In the genomic region with DNA sequence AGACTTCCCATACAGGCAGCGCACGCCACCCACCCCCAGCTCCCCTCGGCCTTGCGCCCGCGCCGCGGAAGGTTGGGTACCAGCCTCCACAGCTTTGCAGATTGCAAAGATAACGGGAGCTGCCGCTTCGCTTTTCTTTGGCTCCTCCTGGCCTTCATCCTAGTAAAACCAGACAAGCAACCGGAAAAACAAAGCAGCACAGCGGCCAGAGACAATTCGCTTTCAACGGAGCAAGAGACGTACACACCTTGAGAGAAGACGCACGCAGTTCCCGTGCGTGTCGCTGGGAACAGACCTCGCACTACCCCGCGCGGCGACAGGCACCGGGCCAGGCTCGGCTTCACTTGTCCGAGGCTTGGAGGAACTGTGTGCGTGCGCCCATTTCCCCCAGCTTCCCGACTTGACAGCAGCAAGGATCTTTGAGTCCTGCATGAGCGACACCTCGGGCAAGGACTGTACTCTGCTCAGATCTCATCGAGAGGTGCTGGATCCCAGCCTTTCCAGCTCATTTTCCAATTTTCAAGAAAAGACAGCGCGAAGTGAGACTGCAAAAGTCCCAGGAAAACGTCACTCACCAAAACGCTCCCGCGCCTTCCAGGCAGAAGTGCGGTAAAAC, we compare ENCODE assay signal across 1 cellular context.
TF ChIP-seq lines count a peak whose summit lies in the region.

No MANE protein-coding gene starts in this region.

TF ChIP-seq in HCT116, 20 proteins besides CTCF, POLR2A, EP300 and RAD21 (continued from another document):
- TF ChIP-seq, protein P1, sequence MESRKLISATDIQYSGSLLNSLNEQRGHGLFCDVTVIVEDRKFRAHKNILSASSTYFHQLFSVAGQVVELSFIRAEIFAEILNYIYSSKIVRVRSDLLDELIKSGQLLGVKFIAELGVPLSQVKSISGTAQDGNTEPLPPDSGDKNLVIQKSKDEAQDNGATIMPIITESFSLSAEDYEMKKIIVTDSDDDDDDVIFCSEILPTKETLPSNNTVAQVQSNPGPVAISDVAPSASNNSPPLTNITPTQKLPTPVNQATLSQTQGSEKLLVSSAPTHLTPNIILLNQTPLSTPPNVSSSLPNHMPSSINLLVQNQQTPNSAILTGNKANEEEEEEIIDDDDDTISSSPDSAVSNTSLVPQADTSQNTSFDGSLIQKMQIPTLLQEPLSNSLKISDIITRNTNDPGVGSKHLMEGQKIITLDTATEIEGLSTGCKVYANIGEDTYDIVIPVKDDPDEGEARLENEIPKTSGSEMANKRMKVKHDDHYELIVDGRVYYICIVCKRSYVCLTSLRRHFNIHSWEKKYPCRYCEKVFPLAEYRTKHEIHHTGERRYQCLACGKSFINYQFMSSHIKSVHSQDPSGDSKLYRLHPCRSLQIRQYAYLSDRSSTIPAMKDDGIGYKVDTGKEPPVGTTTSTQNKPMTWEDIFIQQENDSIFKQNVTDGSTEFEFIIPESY (IDR thresholded peaks at IDR 0.05; ENCODE audit: extremely low read depth, insufficient replicate concordance, low read length) = no peak
- TF ChIP-seq ZNF274 (IDR thresholded peaks at IDR 0.05; ENCODE audit: low read depth, low read length) (no peak), EZH2 (IDR thresholded peaks at IDR 0.05) (no peak), JUND (IDR thresholded peaks at IDR 0.05) (no peak), CBX3 (IDR thresholded peaks at IDR 0.05; ENCODE audit: low read depth) (no peak), ELF1 (IDR thresholded peaks at IDR 0.05; ENCODE audit: borderline replicate concordance, low read depth) (no peak), FOSL1 (IDR thresholded peaks at IDR 0.05; ENCODE audit: low read depth) (no peak), TCF7L2 (IDR thresholded peaks at IDR 0.05; ENCODE audit: borderline replicate concordance, extremely low read depth, insufficient read depth, insufficient read length) (no peak), ZFX (IDR thresholded peaks at IDR 0.05) (no peak), EZH2phosphoT487 (IDR thresholded peaks at IDR 0.05; ENCODE audit: borderline replicate concordance) (no peak), SIN3A (IDR thresholded peaks at IDR 0.05; ENCODE audit: low read depth) (no peak), SRF (IDR thresholded peaks at IDR 0.05; ENCODE audit: low read depth) (no peak), EGR1 (IDR thresholded peaks at IDR 0.05; ENCODE audit: low read depth) (no peak)
- TF ChIP-seq, protein P2, sequence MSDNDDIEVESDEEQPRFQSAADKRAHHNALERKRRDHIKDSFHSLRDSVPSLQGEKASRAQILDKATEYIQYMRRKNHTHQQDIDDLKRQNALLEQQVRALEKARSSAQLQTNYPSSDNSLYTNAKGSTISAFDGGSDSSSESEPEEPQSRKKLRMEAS (IDR thresholded peaks at IDR 0.05) = no peak
- TF ChIP-seq, protein P3, sequence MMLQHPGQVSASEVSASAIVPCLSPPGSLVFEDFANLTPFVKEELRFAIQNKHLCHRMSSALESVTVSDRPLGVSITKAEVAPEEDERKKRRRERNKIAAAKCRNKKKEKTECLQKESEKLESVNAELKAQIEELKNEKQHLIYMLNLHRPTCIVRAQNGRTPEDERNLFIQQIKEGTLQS (IDR thresholded peaks at IDR 0.05) = no peak
TF ChIP-seq in HCT116: peak in this region for 0.
